ENCODE assay signal across 16 cellular contexts in the genomic region with DNA sequence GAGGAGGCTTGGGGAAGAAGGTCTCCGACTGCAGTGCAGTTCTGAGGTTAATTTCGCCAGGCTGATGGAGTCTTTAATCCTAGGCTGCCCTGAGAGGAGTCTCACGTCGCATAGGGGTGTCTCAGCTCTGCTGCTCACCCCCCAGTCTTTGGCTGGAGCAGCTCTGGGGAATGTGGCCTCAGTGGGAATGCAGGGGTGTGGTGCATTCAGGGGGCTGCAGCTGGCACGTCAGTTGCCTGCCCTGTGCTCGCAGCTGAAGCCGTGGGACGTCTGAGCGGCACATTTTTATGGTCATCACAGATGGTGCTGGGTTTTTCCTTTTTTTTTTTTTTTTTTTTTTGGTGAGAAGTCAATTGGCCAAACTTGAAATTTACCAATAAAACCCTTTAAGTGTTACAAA. TPM values are rescaled to one million over a fixed set of nuclear protein-coding genes. Genes with fewer than 3 reads are reported as not detected.
A peak's percentile ranks its signal among the peaks of the same experiment; 100 is the strongest.
DNase-seq lines count a peak whose midpoint lies in the region; ATAC-seq, FAIRE-seq and TF ChIP-seq lines count a peak whose summit lies in the region.
"Had no signal": no experiment of that assay in that cellular context is flagged by ENCODE, and none has a peak within 500 bp of the region (broad histone marks: within the 10 kb centered on the region; RNA-seq: fewer than 3 reads in every experiment).

No MANE protein-coding gene starts in this region.

- no peak overlapping the region for H3K4ac ChIP-seq in H1 (replicated peaks; ENCODE audit: insufficient read length, low read depth, low read length)

- no peaks in the 10 kb centered on the region for H3K79me2 ChIP-seq in H1 (ENCODE audit: control insufficient read depth in 1 of 2, insufficient read depth in 2 of 2, low read length in 2 of 2)

- H3K79me1 ChIP-seq in H1 (ENCODE audit: low read depth, low read length), result no peaks in the 10 kb centered on the region

- no peak overlapping the region for H2BK5ac ChIP-seq in H1 (ENCODE audit: low read depth, low read length)

- no peak overlapping the region for H3K18ac ChIP-seq in H1 (ENCODE audit: extremely low read depth, low read length)

- no peak for TF ChIP-seq RAD21 in H1 (IDR thresholded peaks at IDR 0.05 in 1 of 2, conservative IDR thresholded peaks at IDR 0.05 in 1 of 2; ENCODE audit: low read depth in 2 of 2, low read length in 2 of 2)

- H3K23ac ChIP-seq in H1 (ENCODE audit: insufficient read length), result no peak overlapping the region

- no peak overlapping the region for H2AFZ ChIP-seq in H1 (ENCODE audit: low read length)

- in situ Hi-C loops in gastrocnemius medialis (cut with MboI; ENCODE audit: low sequenced_read_pairs in 4 of 4), result no loop called here

- no peaks in the 10 kb centered on the region for H3K27me3 ChIP-seq in H1 (replicated peaks in 1 of 4; ENCODE audit: control insufficient read depth in 3 of 4, extremely low read depth in 1 of 4, insufficient read depth in 3 of 4, low read length in 3 of 4)
- no peaks in the 10 kb centered on the region for H3K27me3 ChIP-seq in gastrocnemius medialis
- no peaks in the 10 kb centered on the region for H3K27me3 ChIP-seq in uterus
- H3K27me3 ChIP-seq: BLaER1 treated with 17β-estradiol and CSF1 and Interleukin-3, amounts not matched to agents 10 nM and 100 nM had no signal

- H3K9ac ChIP-seq in H1 (replicated peaks in 1 of 4; ENCODE audit: extremely low read depth in 1 of 4, low read depth in 3 of 4, low read length in 3 of 4), result no peak overlapping the region
- H3K9ac ChIP-seq: BLaER1 treated with 17β-estradiol and CSF1 and Interleukin-3, amounts not matched to agents 10 nM and 100 nM had no signal

- CTCF ChIA-PET in H1 (lab: Charles Lee; ENCODE audit: partially characterized antibody), result interaction anchor here (0.6 kb wide), 1 partner anchor 168 kb away, joined by 3 read pairs; no protein-coding TSS in a partner anchor

- DNase-seq in left ventricle myocardium superior (no peak), Right ventricle myocardium superior (no peak), H1 (ENCODE audit: low read depth in 1 of 2, low spot score in 2 of 2) (no peak), gastrocnemius medialis (no peak), uterus (no peak), COR-L47 (lab: John Stamatoyannopoulos, UW) (no peak)
- DNase-seq: 8988T; ACHN; CD4-positive, CD25-positive, alpha-beta regulatory T cell; DMS79 had no signal

- H2BK12ac ChIP-seq in H1 (ENCODE audit: low read depth, low read length), result no peak overlapping the region

- no peak overlapping the region for H4K5ac ChIP-seq in H1 (ENCODE audit: insufficient read length, low read depth, low read length)

- H3K4me1 ChIP-seq in H1 (replicated peaks in 1 of 4; ENCODE audit: control insufficient read depth in 3 of 4, insufficient read depth in 4 of 4, low read length in 3 of 4) (no peaks in the 10 kb centered on the region), gastrocnemius medialis (peaks cover 3 to 16% of the 10 kb centered on the region in 2 donors), uterus (no peaks in the 10 kb centered on the region)

- H2AK5ac ChIP-seq in H1 (ENCODE audit: low read depth, low read length), result no peak overlapping the region

- no peaks in the 10 kb centered on the region for H3K9me3 ChIP-seq in H1 (ENCODE audit: insufficient read depth in 2 of 2, low read depth in 1 of 2, low read length in 1 of 2)
- no peaks in the 10 kb centered on the region for H3K9me3 ChIP-seq in gastrocnemius medialis
- H3K9me3 ChIP-seq in uterus, result no peaks in the 10 kb centered on the region

- POLR2A ChIA-PET in H1 (lab: Charles Lee; ENCODE audit: partially characterized antibody), result no interaction called here

- no peak overlapping the region for H2BK20ac ChIP-seq in H1 (ENCODE audit: low read length)

- H3K23me2 ChIP-seq in H1 (ENCODE audit: low read depth, low read length), result no peaks in the 10 kb centered on the region

- ATAC-seq in left ventricle myocardium superior (peak; percentile 2), Right ventricle myocardium superior (ENCODE audit: poor library complexity) (no peak), gastrocnemius medialis (no peak), GM19324 (IDR thresholded peaks at IDR 0.05; ENCODE audit: low FRiP score, unreplicated experiment) (no peak)
- ATAC-seq: GM12878, HCT116 had no signal

- 86% methylated on average over 9 of the region's 9 CpGs; no CpG with 5 or more reads in 1 of the 2 experiments for WGBS in H1 (ENCODE audit: extremely low coverage in 1 of 2, insufficient coverage in 1 of 2, insufficient read length in 1 of 2, insufficient replicate concordance in 2 of 2, low coverage in 1 of 2, low lambda C conversion rate in 2 of 2, missing lambda C conversion rate in 1 of 2), 2 experiments

- no peak for TF ChIP-seq POLR2A in H1 (IDR thresholded peaks at IDR 0.05; ENCODE audit: control extremely low read depth in 1 of 2, low read depth in 2 of 2, low read length in 2 of 2)
- TF ChIP-seq POLR2A in gastrocnemius medialis (IDR thresholded peaks at IDR 0.05), result no peak
- no peak for TF ChIP-seq POLR2A in uterus (IDR thresholded peaks at IDR 0.05)

- no peak overlapping the region for H2BK120ac ChIP-seq in H1 (replicated peaks; ENCODE audit: low read depth, low read length)

- no peak for FAIRE-seq in H1 (lab: Jason Lieb, UNC)
- FAIRE-seq: GM12878, GM18507 had no signal

- H4K20me1 ChIP-seq in H1 (replicated peaks in 1 of 2; ENCODE audit: control insufficient read depth in 1 of 2, insufficient read depth in 2 of 2, low read length in 2 of 2), result no peaks in the 10 kb centered on the region
- H4K20me1 ChIP-seq: BLaER1 treated with 17β-estradiol and CSF1 and Interleukin-3, amounts not matched to agents 10 nM and 100 nM had no signal

- H3K4me3 ChIP-seq in H1 (ENCODE audit: extremely low read depth in 1 of 4, insufficient read depth in 2 of 4, low read depth in 3 of 4, low read length in 4 of 4), result no peak overlapping the region
- no peak overlapping the region for H3K4me3 ChIP-seq in gastrocnemius medialis
- no peak overlapping the region for H3K4me3 ChIP-seq in uterus
- H3K4me3 ChIP-seq: BLaER1 treated with 17β-estradiol and CSF1 and Interleukin-3, amounts not matched to agents 10 nM and 100 nM; GM12878 had no signal

- H4K91ac ChIP-seq in H1 (replicated peaks; ENCODE audit: insufficient read length, low read length), result no peak overlapping the region

- H3K36me3 ChIP-seq in H1 (ENCODE audit: control insufficient read depth in 2 of 4, insufficient read depth in 4 of 4, low read length in 3 of 4) (no peaks in the 10 kb centered on the region), gastrocnemius medialis (peaks cover 0 to 46% of the 10 kb centered on the region in 2 donors), uterus (no peaks in the 10 kb centered on the region)
- H3K36me3 ChIP-seq: BLaER1 treated with 17β-estradiol and CSF1 and Interleukin-3, amounts not matched to agents 10 nM and 100 nM had no signal

- H3K27ac ChIP-seq in H1 (ENCODE audit: low read depth, low read length) (no peak overlapping the region), gastrocnemius medialis (peak overlapping the region in 3 of 4 donors; percentile 48 to 83 (median 57)), uterus (no peak overlapping the region)
- H3K27ac ChIP-seq: BLaER1 treated with 17β-estradiol and CSF1 and Interleukin-3, amounts not matched to agents 10 nM and 100 nM; HL-60 had no signal

- TF ChIP-seq EP300 in H1 (IDR thresholded peaks at IDR 0.05; ENCODE audit: borderline replicate concordance in 1 of 2, low read depth in 2 of 2, low read length in 2 of 2), result no peak

- H2BK15ac ChIP-seq in H1 (ENCODE audit: low read length), result no peak overlapping the region

- 0 out of 2 replicates have a peak overlapping the region, but pooled peaks have one; percentile 65 for H4K8ac ChIP-seq in H1 (ENCODE audit: extremely low read depth, insufficient read depth, low read length)

- H3K4me2 ChIP-seq in H1 (ENCODE audit: insufficient read depth in 1 of 2, low read depth in 2 of 2, low read length in 2 of 2), result no peak overlapping the region
- H3K4me2 ChIP-seq: BLaER1 treated with 17β-estradiol and CSF1 and Interleukin-3, amounts not matched to agents 10 nM and 100 nM had no signal

- intact Hi-C loops in left ventricle myocardium superior (cut with micrococcal nuclease), result no loop called here
- intact Hi-C loops in Right ventricle myocardium superior (cut with DNase I), result no loop called here
- intact Hi-C loops in gastrocnemius medialis (cut with DNase I; ENCODE audit: low total_unique reads), result no loop called here
- intact Hi-C loops in uterus (cut with DNase I; ENCODE audit: low total_unique reads), result no loop called here

- H3K56ac ChIP-seq in H1 (replicated peaks; ENCODE audit: insufficient read length, low read depth, low read length), result no peak overlapping the region

- no peak overlapping the region for H3K14ac ChIP-seq in H1 (ENCODE audit: insufficient read length)

- TF ChIP-seq CTCF in H1 (IDR thresholded peaks at IDR 0.05; ENCODE audit: control extremely low read depth in 1 of 3, insufficient read depth in 1 of 3, low read depth in 1 of 3, low read length in 3 of 3) (no peak), gastrocnemius medialis (IDR thresholded peaks at IDR 0.05 in 4 of 5, conservative IDR thresholded peaks at IDR 0.05 in 1 of 5) (no peak), uterus (IDR thresholded peaks at IDR 0.05) (no peak)

TF ChIP-seq in H1, 55 proteins besides CTCF, POLR2A, EP300 and RAD21 (continues in another document):
- no peak for TF ChIP-seq KDM5A (IDR thresholded peaks at IDR 0.05; ENCODE audit: low read length)
- no peak for TF ChIP-seq RBBP5 (IDR thresholded peaks at IDR 0.05; ENCODE audit: borderline replicate concordance, low read depth, low read length)
- no peak for TF ChIP-seq FOSL1 (IDR thresholded peaks at IDR 0.05; ENCODE audit: insufficient read depth, low read depth, low read length)
- no peak for TF ChIP-seq RFX5 (IDR thresholded peaks at IDR 0.05; ENCODE audit: borderline replicate concordance, low read depth, low read length)

RNA-seq across cellular contexts. Expression of gene ACTN2, which starts 38.2 kb away (rescaled TPM):
- total RNA-seq in left ventricle myocardium superior (2,394 TPM), Right ventricle myocardium superior (1,943 TPM), gastrocnemius medialis (1,000 to 10,000 TPM in 3 of 4 donors, 100 to 1,000 TPM in 1; 503 to 1,706 (median 1,214) TPM), uterus (10 to 100 TPM in 1 of 4 donors, 1 to 10 TPM in 2, under 1 TPM in 1; 0.29 to 28.9 (median 1.1) TPM)
- 3.4 and 4.1 TPM in 2 replicates for total RNA-seq in H1 (2021; fragmentation: NEBNext Ultra II Directional; extraction: Animal tissue kit (Norgen Biotek cat#: 25700))
- polyA plus RNA-seq in H1 (2011; rRNA removed), result 1.9 and 2.4 TPM in 2 replicates
- 2.3 TPM for polyA plus RNA-seq in H1 (2011; cell fraction: cytosol; rRNA removed)
- polyA plus RNA-seq in H1 (2011; cell fraction: nucleus; rRNA removed), result 8.6 TPM
- polyA plus RNA-seq in H1 (2012, experiment 1 of 2), result 1.8 to 3.7 TPM (median 2.8 TPM) in 4 replicates
- 0.26 TPM for polyA plus RNA-seq in H1 (2012, experiment 2 of 2)
- 1.6 TPM for polyA plus RNA-seq in H1 (2013, experiment 1 of 2)
- 1.6 TPM for polyA plus RNA-seq in H1 (2013, experiment 2 of 2)
- 1.1 and 2.8 TPM in 2 replicates for polyA minus RNA-seq in H1 (2011; rRNA and poly(A)+ RNA removed)
- polyA minus RNA-seq in H1 (2011; cell fraction: cytosol; rRNA and poly(A)+ RNA removed), result 1.2 TPM
- 2.9 TPM for polyA minus RNA-seq in H1 (2011; cell fraction: nucleus; rRNA and poly(A)+ RNA removed)
- total RNA-seq: CD4-positive, CD25-positive, alpha-beta regulatory T cell; GM12878 had no signal
- polyA plus RNA-seq: CD4-positive, CD25-positive, alpha-beta regulatory T cell had no signal

Comparison
In these comparisons a context has a peak if more than half of its experiments do, and no peak if none do; other contexts are left out.
1. H3K27ac ChIP-seq: peak in gastrocnemius medialis (3 of 4); none in H1 (single experiment) and uterus (0 of 2).
2. RNA of gene ACTN2, which starts 38.2 kb away (total RNA-seq): 2,394 TPM in left ventricle myocardium superior (single experiment), 1,943 TPM in Right ventricle myocardium superior (single experiment) and 503 to 1,706 TPM in gastrocnemius medialis; 3.4 to 4.1 TPM in H1 and 0.29 to 28.9 TPM in uterus; every median in the first group is over 10 times any median in the second.